9 cellular contexts compared by ENCODE assay signal in the genomic region with DNA sequence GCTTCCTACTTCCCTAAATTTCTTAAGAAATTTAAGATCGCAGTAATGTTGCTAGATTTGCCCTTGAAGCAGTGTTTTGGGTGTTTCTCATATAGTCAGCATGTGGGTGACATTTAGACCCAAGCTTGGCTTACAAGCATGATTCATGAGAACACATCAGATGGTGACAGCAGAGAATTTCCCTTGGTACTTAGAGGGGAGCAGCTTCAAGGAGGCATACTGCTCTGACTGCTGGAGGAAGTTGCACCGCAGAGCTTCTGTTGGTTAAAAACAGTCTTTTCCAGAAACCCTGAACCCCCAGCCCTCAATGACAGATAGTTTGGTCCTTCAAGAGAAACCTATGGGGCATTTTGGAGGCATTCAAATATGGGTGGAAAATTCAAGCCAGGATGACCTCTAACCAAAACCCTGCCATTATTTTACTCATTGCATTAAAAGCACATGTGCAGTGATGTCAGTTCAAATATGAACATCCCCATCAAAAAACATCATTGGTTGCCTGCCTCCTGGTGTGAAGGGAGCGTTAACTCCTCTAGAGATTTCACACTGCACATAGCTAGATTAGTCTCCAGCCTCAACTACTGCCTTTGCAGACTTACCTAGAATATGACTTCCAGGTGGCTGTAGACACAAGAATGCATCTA.
DNase-seq lines count a peak whose midpoint lies in the region; ATAC-seq and TF ChIP-seq lines count a peak whose summit lies in the region.
"Had no signal": no experiment of that assay in that cellular context is flagged by ENCODE, and none has a peak within 500 bp of the region (broad histone marks: within the 10 kb centered on the region; RNA-seq: fewer than 3 reads in every experiment).

No MANE protein-coding gene starts in this region.

- DNase-seq in activated CD4-positive, alpha-beta T cell treated with anti-CD3 and anti-CD28 coated beads for 36 hours: peak; percentile 73
- DNase-seq in activated CD4-positive, alpha-beta T cell treated with anti-CD3 and anti-CD28 coated beads, Interleukin-2, amount 50 U/mL, for 1 hour: no peak
- DNase-seq in activated T-cell treated with anti-CD3 and anti-CD28 coated beads, Interleukin-2, amount 50 U/mL, for 48 hours: peak; percentile 55 to 64
- DNase-seq in naive thymus-derived CD4-positive, alpha-beta T cell: peak in 7 of 9 donors; percentile 10 to 51 (median 31)
- DNase-seq in stromal cell of bone marrow (ENCODE audit: low read depth): peak; percentile 52
- DNase-seq in medulla oblongata (ENCODE audit: extremely low spot score): no peak
- no peak for DNase-seq in Peyer's patch
- DNase-seq: mesendoderm had no signal

- peaks cover 66% of the 10 kb centered on the region for H3K4me1 Mint-ChIP-seq in activated CD4-positive, alpha-beta T cell treated with anti-CD3 and anti-CD28 coated beads for 36 hours
- peaks cover 30 to 81% (median 70%) of the 10 kb centered on the region in 7 donors for H3K4me1 Mint-ChIP-seq in naive thymus-derived CD4-positive, alpha-beta T cell

- H3K4me1 ChIP-seq in naive thymus-derived CD4-positive, alpha-beta T cell (ENCODE audit: control insufficient read depth in 2 of 2, insufficient read depth in 2 of 2, low read length in 2 of 2): peaks cover 0 to 11% of the 10 kb centered on the region in 2 donors
- H3K4me1 ChIP-seq in Peyer's patch (no peaks in the 10 kb centered on the region), gastroesophageal sphincter (peaks cover 0 to 23% (median 4%) of the 10 kb centered on the region in 3 donors)

- H3K27me3 ChIP-seq in naive thymus-derived CD4-positive, alpha-beta T cell (ENCODE audit: control insufficient read depth in 2 of 2, insufficient read depth in 2 of 2, low read length in 2 of 2): no peaks in the 10 kb centered on the region
- no peaks in the 10 kb centered on the region for H3K27me3 ChIP-seq in Peyer's patch
- no peaks in the 10 kb centered on the region for H3K27me3 ChIP-seq in gastroesophageal sphincter

- TF ChIP-seq CTCF in Peyer's patch (IDR thresholded peaks at IDR 0.05) (no peak), gastroesophageal sphincter (IDR thresholded peaks at IDR 0.05) (no peak)

- no peaks in the 10 kb centered on the region for H3K27me3 Mint-ChIP-seq in activated CD4-positive, alpha-beta T cell treated with anti-CD3 and anti-CD28 coated beads for 36 hours
- no peaks in the 10 kb centered on the region for H3K27me3 Mint-ChIP-seq in naive thymus-derived CD4-positive, alpha-beta T cell

- 87 to 89% methylated on average over 2 to 3 of the region's 3 CpGs for WGBS in gastroesophageal sphincter (ENCODE audit: low coverage in 1 of 2), 2 donors

- H3K36me3 ChIP-seq in naive thymus-derived CD4-positive, alpha-beta T cell (ENCODE audit: control insufficient read depth in 2 of 3, insufficient read depth in 3 of 3, low read length in 3 of 3): peaks cover 0 to 7% (median 0%) of the 10 kb centered on the region in 3 experiments
- no peaks in the 10 kb centered on the region for H3K36me3 ChIP-seq in Peyer's patch
- no peaks in the 10 kb centered on the region for H3K36me3 ChIP-seq in gastroesophageal sphincter

- H3K27ac Mint-ChIP-seq in activated CD4-positive, alpha-beta T cell treated with anti-CD3 and anti-CD28 coated beads for 36 hours: peak overlapping the region; percentile 78
- peak overlapping the region in 8 of 9 donors; percentile 3 to 84 (median 72) for H3K27ac Mint-ChIP-seq in naive thymus-derived CD4-positive, alpha-beta T cell

- POLR2A ChIA-PET in activated CD4-positive, alpha-beta T cell treated with anti-CD3 and anti-CD28 coated beads for 36 hours (lab: Charles Lee): interaction anchor here (0.7 to 0.8 kb wide), 2 partner anchors 87 to 1231 kb away, joined by 3 to 10 read pairs; no protein-coding TSS in a partner anchor
- POLR2A ChIA-PET in naive thymus-derived CD4-positive, alpha-beta T cell (lab: Charles Lee): interaction anchor here (0.7 kb wide), 1 partner anchor 204 kb away, joined by 6 read pairs; no protein-coding TSS in a partner anchor

- CTCF ChIA-PET in activated CD4-positive, alpha-beta T cell treated with anti-CD3 and anti-CD28 coated beads for 36 hours (lab: Charles Lee): interaction anchor here (0.9 to 1.9 kb wide), 6 partner anchors 18 to 433 kb away, joined by 3 to 4 read pairs (median 4); no protein-coding TSS in a partner anchor
- CTCF ChIA-PET in naive thymus-derived CD4-positive, alpha-beta T cell (lab: Charles Lee): no interaction called here

- peak; percentile 98 for ATAC-seq in activated CD4-positive, alpha-beta T cell treated with anti-CD3 and anti-CD28 coated beads for 36 hours
- ATAC-seq in naive thymus-derived CD4-positive, alpha-beta T cell: peak; percentile 81
- no peak for ATAC-seq in gastroesophageal sphincter

- H3K4me3 ChIP-seq in naive thymus-derived CD4-positive, alpha-beta T cell (ENCODE audit: low read length): no peak overlapping the region
- H3K4me3 ChIP-seq in Peyer's patch: no peak overlapping the region
- H3K4me3 ChIP-seq in gastroesophageal sphincter: no peak overlapping the region

- intact Hi-C loops in activated CD4-positive, alpha-beta T cell treated with anti-CD3 and anti-CD28 coated beads for 36 hours (cut with DNase I, micrococcal nuclease): loop anchor here (1.0 to 10.0 kb wide), 8 partner anchors 20 to 169 kb away; no protein-coding TSS in a partner anchor
- intact Hi-C loops in naive thymus-derived CD4-positive, alpha-beta T cell (cut with micrococcal nuclease): loop anchor here in 1 of 2 donors (2.0 to 10.0 kb wide), 3 partner anchors 39 to 376 kb away; no protein-coding TSS in a partner anchor

- H3K9me3 Mint-ChIP-seq in activated CD4-positive, alpha-beta T cell treated with anti-CD3 and anti-CD28 coated beads for 36 hours (ENCODE audit: low read depth): no peaks in the 10 kb centered on the region
- no peaks in the 10 kb centered on the region for H3K9me3 Mint-ChIP-seq in naive thymus-derived CD4-positive, alpha-beta T cell

- no peaks in the 10 kb centered on the region for H3K9me3 ChIP-seq in naive thymus-derived CD4-positive, alpha-beta T cell (ENCODE audit: control insufficient read depth in 2 of 3, low read length in 3 of 3)
- H3K9me3 ChIP-seq in Peyer's patch (no peaks in the 10 kb centered on the region), gastroesophageal sphincter (no peaks in the 10 kb centered on the region)

- TF ChIP-seq POLR2A in Peyer's patch (IDR thresholded peaks at IDR 0.05): no peak
- no peak for TF ChIP-seq POLR2A in gastroesophageal sphincter (IDR thresholded peaks at IDR 0.05)

- H3K36me3 Mint-ChIP-seq in activated CD4-positive, alpha-beta T cell treated with anti-CD3 and anti-CD28 coated beads for 36 hours (ENCODE audit: low read depth): peaks cover 10% of the 10 kb centered on the region
- H3K36me3 Mint-ChIP-seq in naive thymus-derived CD4-positive, alpha-beta T cell: peaks cover 0 to 13% (median 8%) of the 10 kb centered on the region in 5 donors

- no peak for TF ChIP-seq EP300 in gastroesophageal sphincter (IDR thresholded peaks at IDR 0.05)

- no peak overlapping the region for H3K4me3 Mint-ChIP-seq in activated CD4-positive, alpha-beta T cell treated with anti-CD3 and anti-CD28 coated beads for 36 hours
- H3K4me3 Mint-ChIP-seq in naive thymus-derived CD4-positive, alpha-beta T cell: peak overlapping the region in 6 of 10 donors; percentile 1 to 41 (median 24)

- no peak overlapping the region for H3K27ac ChIP-seq in naive thymus-derived CD4-positive, alpha-beta T cell (ENCODE audit: low read depth, low read length)
- H3K27ac ChIP-seq in Peyer's patch (no peak overlapping the region), gastroesophageal sphincter (no peak overlapping the region)

Comparison
In these comparisons a context has a peak if more than half of its experiments do, and no peak if none do; other contexts are left out.
1. DNase-seq: peak in activated CD4-positive, alpha-beta T cell treated with anti-CD3 and anti-CD28 coated beads for 36 hours (single experiment), activated T-cell treated with anti-CD3 and anti-CD28 coated beads, Interleukin-2, amount 50 U/mL, for 48 hours (2 of 2), naive thymus-derived CD4-positive, alpha-beta T cell (7 of 9) and stromal cell of bone marrow (single experiment); none in activated CD4-positive, alpha-beta T cell treated with anti-CD3 and anti-CD28 coated beads, Interleukin-2, amount 50 U/mL, for 1 hour (single experiment), medulla oblongata (single experiment) and Peyer's patch (0 of 3).